8 cellular contexts compared by ENCODE assay signal in genomic region chr7:158828343-158829020, GRCh38. TPM values are rescaled to one million over a fixed set of nuclear protein-coding genes. Genes with fewer than 3 reads are reported as not detected.
DNase-seq lines count a peak whose midpoint lies in the region; TF ChIP-seq lines count a peak whose summit lies in the region.

No MANE protein-coding gene starts in this region.

- no peaks in the 10 kb centered on the region for H3K27me3 ChIP-seq in tibial artery

- H3K36me3 ChIP-seq in SK-N-MC (ENCODE audit: insufficient read depth, low read length) (no peaks in the 10 kb centered on the region), tibial artery (peaks cover 0 to 6% (median 0%) of the 10 kb centered on the region in 3 donors)

- H3K9me3 ChIP-seq in SK-N-MC (ENCODE audit: low read depth, low read length) (no peaks in the 10 kb centered on the region), tibial artery (no peaks in the 10 kb centered on the region)

- no peak overlapping the region for H3K27ac ChIP-seq in SK-N-MC
- H3K27ac ChIP-seq in tibial artery: peak overlapping the region; percentile 95 to 100

- H3K4me1 ChIP-seq in tibial artery: peaks cover 0 to 47% (median 20%) of the 10 kb centered on the region in 4 donors

- TF ChIP-seq CTCF in AG09309 (IDR thresholded peaks at IDR 0.05; ENCODE audit: control insufficient read depth, insufficient read depth, low read depth, low read length, missing control alignments) (no peak), GM20000 (IDR thresholded peaks at IDR 0.05; ENCODE audit: extremely low read depth, missing control alignments) (no peak), tibial artery (IDR thresholded peaks at IDR 0.05) (no peak)

- H3K4me3 ChIP-seq in AG09309 (ENCODE audit: control insufficient read depth, low read depth, low read length): peak overlapping the region; percentile 61
- peak overlapping the region; percentile 75 for H3K4me3 ChIP-seq in SK-N-MC
- H3K4me3 ChIP-seq in tibial artery: peak overlapping the region; percentile 82 to 86

- peak overlapping the region; percentile 74 for H3K9ac ChIP-seq in SK-N-MC (ENCODE audit: insufficient read length)

- DNase-seq in AG09309 (ENCODE audit: low read depth) (no peak), GM20000 (ENCODE audit: low spot score) (peak; percentile 56), SK-N-MC (ENCODE audit: low read depth, low spot score) (no peak), ecto neural progenitor cell (ENCODE audit: low spot score) (peak; percentile 78), lung microvascular endothelial cell (ENCODE audit: low read depth in 2 of 2) (peak; percentile 37 to 58), tibial artery (peak; percentile 48 to 81), HPDE6-E6E7 (ENCODE audit: extremely low spot score) (no peak), AML-193 (lab: John Stamatoyannopoulos, UW) (no peak)

- intact Hi-C loops in tibial artery (cut with DNase I; ENCODE audit: low total_unique reads): loop anchor here (5.0 kb wide), 1 partner anchor 46 kb away; no protein-coding TSS in a partner anchor

RNA-seq across cellular contexts. Expression of gene ESYT2, which starts 0.8 kb away (rescaled TPM):
- 32.9 and 42.7 TPM in 2 replicates for total RNA-seq in lung microvascular endothelial cell

RNA-seq across cellular contexts. Expression of gene DYNC2I1, which starts 27.9 kb away (rescaled TPM):
- total RNA-seq in lung microvascular endothelial cell: 2.6 and 4.0 TPM in 2 replicates

Comparison
In these comparisons a context has a peak if more than half of its experiments do, and no peak if none do; other contexts are left out.
1. DNase-seq: peak in GM20000 (single experiment), ecto neural progenitor cell (single experiment), lung microvascular endothelial cell (2 of 2) and tibial artery (2 of 2); none in AG09309 (single experiment), SK-N-MC (single experiment), HPDE6-E6E7 (single experiment) and AML-193 (0 of 2).
2. Peak in every context shown above with its lines, with median percentiles within 50 percentile points of each other: H3K4me3 ChIP-seq.